ENCODE assay signal across 1 cellular context in the genomic region with DNA sequence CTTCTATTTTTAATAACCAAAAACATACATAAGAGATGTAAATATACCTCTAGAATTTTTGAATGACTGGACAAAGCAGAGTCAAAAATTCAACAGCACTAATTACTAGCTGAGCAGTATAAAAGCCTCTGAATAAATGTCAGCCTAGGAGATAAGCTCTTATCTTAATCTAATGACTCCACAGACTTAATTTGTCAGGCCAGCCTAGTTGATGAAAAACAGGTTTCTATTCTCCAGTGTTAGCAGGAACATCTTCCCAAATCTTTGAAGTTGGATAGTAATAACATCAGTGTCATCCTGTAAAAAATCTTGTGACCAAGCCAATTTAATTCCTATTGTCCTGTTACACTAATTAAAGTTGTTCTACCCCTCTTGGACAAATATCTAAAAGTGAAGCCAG.
A peak's percentile ranks its signal among the peaks of the same experiment; 100 is the strongest.
TF ChIP-seq lines count a peak whose summit lies in the region.

No MANE protein-coding gene starts in this region.

TF ChIP-seq in SK-N-SH treated with all-trans-retinoic acid at 6 μM for 48 hours, 23 proteins besides CTCF, POLR2A, EP300 and RAD21:
- TF ChIP-seq, protein P1, sequence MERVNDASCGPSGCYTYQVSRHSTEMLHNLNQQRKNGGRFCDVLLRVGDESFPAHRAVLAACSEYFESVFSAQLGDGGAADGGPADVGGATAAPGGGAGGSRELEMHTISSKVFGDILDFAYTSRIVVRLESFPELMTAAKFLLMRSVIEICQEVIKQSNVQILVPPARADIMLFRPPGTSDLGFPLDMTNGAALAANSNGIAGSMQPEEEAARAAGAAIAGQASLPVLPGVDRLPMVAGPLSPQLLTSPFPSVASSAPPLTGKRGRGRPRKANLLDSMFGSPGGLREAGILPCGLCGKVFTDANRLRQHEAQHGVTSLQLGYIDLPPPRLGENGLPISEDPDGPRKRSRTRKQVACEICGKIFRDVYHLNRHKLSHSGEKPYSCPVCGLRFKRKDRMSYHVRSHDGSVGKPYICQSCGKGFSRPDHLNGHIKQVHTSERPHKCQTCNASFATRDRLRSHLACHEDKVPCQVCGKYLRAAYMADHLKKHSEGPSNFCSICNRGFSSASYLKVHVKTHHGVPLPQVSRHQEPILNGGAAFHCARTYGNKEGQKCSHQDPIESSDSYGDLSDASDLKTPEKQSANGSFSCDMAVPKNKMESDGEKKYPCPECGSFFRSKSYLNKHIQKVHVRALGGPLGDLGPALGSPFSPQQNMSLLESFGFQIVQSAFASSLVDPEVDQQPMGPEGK (CRISPR knock-in tag; IDR thresholded peaks at IDR 0.05; ENCODE audit: borderline replicate concordance) = no peak
- TF ChIP-seq PPARA (CRISPR knock-in tag; IDR thresholded peaks at IDR 0.05; ENCODE audit: borderline replicate concordance) (no peak), ZNF8 (CRISPR knock-in tag; IDR thresholded peaks at IDR 0.05) (peak; percentile 57; the same call in 1 of the 2 replicates), ARNTL (CRISPR knock-in tag; IDR thresholded peaks at IDR 0.05; ENCODE audit: borderline replicate concordance, low read depth) (no peak), ZFP3 (CRISPR knock-in tag; IDR thresholded peaks at IDR 0.05) (0 out of 2 replicates have a peak, but pooled peaks have one; percentile 44), OSR1 (CRISPR knock-in tag; IDR thresholded peaks at IDR 0.05) (no peak), TOX (CRISPR knock-in tag; IDR thresholded peaks at IDR 0.05; ENCODE audit: borderline replicate concordance) (no peak), GLIS3 (CRISPR knock-in tag; IDR thresholded peaks at IDR 0.05) (peak; percentile 87; the same call in 1 of the 2 replicates), ZFP30 (CRISPR knock-in tag; IDR thresholded peaks at IDR 0.05) (no peak), ESRRG (CRISPR knock-in tag; IDR thresholded peaks at IDR 0.05) (peak; percentile 78; the same call in 1 of the 2 replicates), CSDC2 (CRISPR knock-in tag; IDR thresholded peaks at IDR 0.05) (no peak), RARB (CRISPR knock-in tag; IDR thresholded peaks at IDR 0.05) (no peak), CREB5 (CRISPR knock-in tag; IDR thresholded peaks at IDR 0.05; ENCODE audit: low read depth) (peak; percentile 85), BACH2 (CRISPR knock-in tag; IDR thresholded peaks at IDR 0.05; ENCODE audit: borderline replicate concordance) (0 out of 2 replicates have a peak, but pooled peaks have one; percentile 65), TCF4 (CRISPR knock-in tag; IDR thresholded peaks at IDR 0.05; ENCODE audit: borderline replicate concordance) (peak; percentile 97), SNAI2 (CRISPR knock-in tag; IDR thresholded peaks at IDR 0.05) (peak; percentile 32; the same call in 1 of the 2 replicates), ZC3H10 (CRISPR knock-in tag; IDR thresholded peaks at IDR 0.05) (no peak), POU6F1 (CRISPR knock-in tag; IDR thresholded peaks at IDR 0.05; ENCODE audit: borderline replicate concordance, low read depth) (peak; percentile 62; the same call in 1 of the 2 replicates), ZNF565 (CRISPR knock-in tag; conservative IDR thresholded peaks at IDR 0.05; ENCODE audit: low read depth) (no peak), ZNF70 (CRISPR knock-in tag; IDR thresholded peaks at IDR 0.05) (no peak), ISL1 (CRISPR knock-in tag; IDR thresholded peaks at IDR 0.05) (peak; percentile 95)
- TF ChIP-seq, protein P2, sequence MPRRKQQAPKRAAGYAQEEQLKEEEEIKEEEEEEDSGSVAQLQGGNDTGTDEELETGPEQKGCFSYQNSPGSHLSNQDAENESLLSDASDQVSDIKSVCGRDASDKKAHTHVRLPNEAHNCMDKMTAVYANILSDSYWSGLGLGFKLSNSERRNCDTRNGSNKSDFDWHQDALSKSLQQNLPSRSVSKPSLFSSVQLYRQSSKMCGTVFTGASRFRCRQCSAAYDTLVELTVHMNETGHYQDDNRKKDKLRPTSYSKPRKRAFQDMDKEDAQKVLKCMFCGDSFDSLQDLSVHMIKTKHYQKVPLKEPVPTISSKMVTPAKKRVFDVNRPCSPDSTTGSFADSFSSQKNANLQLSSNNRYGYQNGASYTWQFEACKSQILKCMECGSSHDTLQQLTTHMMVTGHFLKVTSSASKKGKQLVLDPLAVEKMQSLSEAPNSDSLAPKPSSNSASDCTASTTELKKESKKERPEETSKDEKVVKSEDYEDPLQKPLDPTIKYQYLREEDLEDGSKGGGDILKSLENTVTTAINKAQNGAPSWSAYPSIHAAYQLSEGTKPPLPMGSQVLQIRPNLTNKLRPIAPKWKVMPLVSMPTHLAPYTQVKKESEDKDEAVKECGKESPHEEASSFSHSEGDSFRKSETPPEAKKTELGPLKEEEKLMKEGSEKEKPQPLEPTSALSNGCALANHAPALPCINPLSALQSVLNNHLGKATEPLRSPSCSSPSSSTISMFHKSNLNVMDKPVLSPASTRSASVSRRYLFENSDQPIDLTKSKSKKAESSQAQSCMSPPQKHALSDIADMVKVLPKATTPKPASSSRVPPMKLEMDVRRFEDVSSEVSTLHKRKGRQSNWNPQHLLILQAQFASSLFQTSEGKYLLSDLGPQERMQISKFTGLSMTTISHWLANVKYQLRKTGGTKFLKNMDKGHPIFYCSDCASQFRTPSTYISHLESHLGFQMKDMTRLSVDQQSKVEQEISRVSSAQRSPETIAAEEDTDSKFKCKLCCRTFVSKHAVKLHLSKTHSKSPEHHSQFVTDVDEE (CRISPR knock-in tag; IDR thresholded peaks at IDR 0.05) = peak; percentile 97
- TF ChIP-seq, protein P3, sequence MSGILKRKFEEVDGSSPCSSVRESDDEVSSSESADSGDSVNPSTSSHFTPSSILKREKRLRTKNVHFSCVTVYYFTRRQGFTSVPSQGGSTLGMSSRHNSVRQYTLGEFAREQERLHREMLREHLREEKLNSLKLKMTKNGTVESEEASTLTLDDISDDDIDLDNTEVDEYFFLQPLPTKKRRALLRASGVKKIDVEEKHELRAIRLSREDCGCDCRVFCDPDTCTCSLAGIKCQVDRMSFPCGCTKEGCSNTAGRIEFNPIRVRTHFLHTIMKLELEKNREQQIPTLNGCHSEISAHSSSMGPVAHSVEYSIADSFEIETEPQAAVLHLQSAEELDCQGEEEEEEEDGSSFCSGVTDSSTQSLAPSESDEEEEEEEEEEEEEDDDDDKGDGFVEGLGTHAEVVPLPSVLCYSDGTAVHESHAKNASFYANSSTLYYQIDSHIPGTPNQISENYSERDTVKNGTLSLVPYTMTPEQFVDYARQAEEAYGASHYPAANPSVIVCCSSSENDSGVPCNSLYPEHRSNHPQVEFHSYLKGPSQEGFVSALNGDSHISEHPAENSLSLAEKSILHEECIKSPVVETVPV (CRISPR knock-in tag; IDR thresholded peaks at IDR 0.05) = peak; percentile 89; the same call in 1 of the 2 replicates
